Comparison of ENCODE assay signal across 8 cellular contexts in the genomic region with DNA sequence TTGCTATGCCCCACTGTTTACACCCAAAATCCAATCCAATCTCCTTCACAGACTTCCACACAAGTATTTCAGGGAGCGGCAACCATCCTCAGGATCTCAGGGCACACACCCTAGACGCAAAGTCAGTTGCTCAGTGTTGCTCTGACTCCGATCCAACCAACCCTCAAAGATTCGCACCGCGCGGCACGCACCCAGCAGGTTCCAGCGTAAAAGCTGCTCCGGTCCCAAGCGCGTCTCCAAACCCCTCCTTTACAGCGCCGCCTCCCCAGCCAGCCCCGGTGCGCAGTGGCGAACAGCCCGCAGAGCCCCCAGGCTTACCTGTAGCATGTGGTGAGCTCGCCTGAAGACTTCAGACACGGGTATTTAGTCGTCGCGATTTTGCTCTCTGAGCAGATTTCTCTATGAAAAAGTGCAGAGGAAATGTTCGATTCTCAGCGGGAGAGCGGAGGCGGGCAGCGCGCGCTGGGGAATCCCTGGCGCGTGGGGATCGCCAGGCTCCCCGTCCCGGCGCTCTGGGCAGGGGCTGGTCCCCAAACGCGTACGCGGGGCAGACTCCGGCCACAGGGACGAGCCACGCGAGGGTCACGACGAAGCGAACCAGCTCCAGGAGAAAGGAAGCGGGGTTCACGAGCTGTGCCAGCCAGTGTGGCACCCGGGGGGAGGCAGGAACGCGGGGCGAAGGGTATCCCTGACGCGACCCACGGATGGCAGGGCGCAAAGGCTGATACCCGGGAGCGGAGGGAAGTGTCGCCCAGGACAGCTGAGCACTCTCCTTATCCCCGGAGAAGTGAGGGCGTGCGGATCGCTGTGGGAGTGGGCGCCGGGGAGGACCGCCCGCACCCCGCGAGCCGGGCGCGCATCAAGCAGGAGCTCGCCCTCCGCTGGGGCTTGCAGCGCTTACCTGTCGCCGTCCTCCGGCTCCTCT. TPM values are rescaled to one million over a fixed set of nuclear protein-coding genes. Genes with fewer than 3 reads are reported as not detected.
DNase-seq lines count a peak whose midpoint lies in the region; ATAC-seq and TF ChIP-seq lines count a peak whose summit lies in the region.

No MANE protein-coding gene starts in this region.

- H3K79me2 ChIP-seq in Karpas-422 (ENCODE audit: low read length): no peaks in the 10 kb centered on the region

- peaks cover 43% of the 10 kb centered on the region for H3K27me3 ChIP-seq in H7 (ENCODE audit: control insufficient read depth, insufficient read depth, low read length)
- H3K27me3 ChIP-seq in cardiac muscle cell: peaks cover 87% of the 10 kb centered on the region
- H3K27me3 ChIP-seq in sigmoid colon: peaks cover 0 to 17% (median 0%) of the 10 kb centered on the region in 3 donors
- no peaks in the 10 kb centered on the region for H3K27me3 ChIP-seq in Karpas-422 (ENCODE audit: low read length)

- ATAC-seq in T-helper 17 cell: no peak

- H2AFZ ChIP-seq in Karpas-422 (ENCODE audit: low read length): no peak overlapping the region

- H3K27ac ChIP-seq in cardiac muscle cell (no peak overlapping the region), sigmoid colon (peak overlapping the region in 3 of 4 donors; percentile 85 to 89 (median 86)), Karpas-422 (ENCODE audit: low read length) (no peak overlapping the region)

- peak overlapping the region; percentile 8 for H3K4me3 Mint-ChIP-seq in T-helper 17 cell

- H3K4me2 ChIP-seq in Karpas-422 (ENCODE audit: low read depth, low read length, poor library complexity, severe bottlenecking): no peak overlapping the region

- H3K4me3 ChIP-seq in H7 (ENCODE audit: insufficient read depth, low read depth, low read length) (peak overlapping the region; percentile 63), cardiac muscle cell (peak overlapping the region; percentile 44), sigmoid colon (peak overlapping the region; percentile 71 to 95 (median 84)), Karpas-422 (ENCODE audit: low read length) (no peak overlapping the region)

- H3K4me1 ChIP-seq in cardiac muscle cell (ENCODE audit: low read depth): no peaks in the 10 kb centered on the region
- peaks cover 3 to 58% (median 44%) of the 10 kb centered on the region in 4 donors for H3K4me1 ChIP-seq in sigmoid colon
- H3K4me1 ChIP-seq in Karpas-422 (ENCODE audit: low read length): no peaks in the 10 kb centered on the region

- H4K20me1 ChIP-seq in Karpas-422 (ENCODE audit: insufficient read depth, low read depth, low read length): no peaks in the 10 kb centered on the region

- no peaks in the 10 kb centered on the region for H3K9me2 ChIP-seq in Karpas-422 (replicated peaks; ENCODE audit: insufficient read depth, low read length)

- H3K36me3 ChIP-seq in H7 (replicated peaks; ENCODE audit: control insufficient read depth, insufficient read depth, low read length) (no peaks in the 10 kb centered on the region), cardiac muscle cell (no peaks in the 10 kb centered on the region), sigmoid colon (no peaks in the 10 kb centered on the region), Karpas-422 (ENCODE audit: insufficient read depth, low read length) (no peaks in the 10 kb centered on the region)

- TF ChIP-seq POLR2A in sigmoid colon (IDR thresholded peaks at IDR 0.05): no peak

- H3K36me3 Mint-ChIP-seq in T-helper 17 cell (ENCODE audit: low read depth): peaks cover 5% of the 10 kb centered on the region

- no peak for TF ChIP-seq EP300 in sigmoid colon (IDR thresholded peaks at IDR 0.05)

- WGBS in sigmoid colon, 2 donors: 2 to 3% methylated on average over 79 of the region's 79 CpGs

- peak; percentile 26 for DNase-seq in COR-L47 (lab: John Stamatoyannopoulos, UW)
- DNase-seq in H7: peak; percentile 76
- DNase-seq in T-helper 17 cell: no peak
- peak; percentile 42 to 54 for DNase-seq in cardiac muscle cell (ENCODE audit: low read depth in 1 of 2, low spot score in 1 of 2)
- peak; percentile 78 for DNase-seq in sigmoid colon
- no peak for DNase-seq in central memory CD4-positive, alpha-beta T cell
- no peak for DNase-seq in SKM-1 treated with dmso at 0.1 percent for 144 hours (lab: John Stamatoyannopoulos, UW; ENCODE audit: unreplicated experiment)
- no peak for DNase-seq in Karpas-422

- intact Hi-C loops in sigmoid colon (cut with DNase I): loop anchor here (2.0 to 5.0 kb wide), 4 partner anchors 44 to 234 kb away; no protein-coding TSS in a partner anchor

- peaks cover 8% of the 10 kb centered on the region for H3K4me1 Mint-ChIP-seq in T-helper 17 cell

- H3K27ac Mint-ChIP-seq in T-helper 17 cell: no peak overlapping the region

- peaks cover 67% of the 10 kb centered on the region for H3K27me3 Mint-ChIP-seq in T-helper 17 cell

- H3K9me3 ChIP-seq in T-helper 17 cell (ENCODE audit: control insufficient read depth, low read length, poor library complexity, severe bottlenecking) (no peaks in the 10 kb centered on the region), cardiac muscle cell (ENCODE audit: low read depth) (no peaks in the 10 kb centered on the region), sigmoid colon (no peaks in the 10 kb centered on the region), Karpas-422 (ENCODE audit: low read length) (no peaks in the 10 kb centered on the region)

- TF ChIP-seq CTCF in cardiac muscle cell (IDR thresholded peaks at IDR 0.05; ENCODE audit: low read depth, low read length): peak; percentile 2
- no peak for TF ChIP-seq CTCF in sigmoid colon (IDR thresholded peaks at IDR 0.05)

- H3K9ac ChIP-seq in Karpas-422 (ENCODE audit: low read length): no peak overlapping the region

RNA-seq across cellular contexts. Expression of a gene that starts 0.7 kb away (rescaled TPM):
- total RNA-seq in H7 (2014; rRNA removed; shearing (Covaris generic)): 1.3 and 1.5 TPM in 2 replicates
- total RNA-seq in T-helper 17 cell: not detected
- 1.5 and 1.8 TPM in 2 replicates for total RNA-seq in cardiac muscle cell
- 3.7 and 8.6 TPM in 2 replicates for polyA plus RNA-seq in cardiac muscle cell
- total RNA-seq in sigmoid colon: 10 to 100 TPM; 38.9 to 61.1 (median 48.9) TPM
- polyA plus RNA-seq in sigmoid colon: 1 to 10 TPM in 1 of 3 donors, under 1 TPM in 2; 0.23 to 2.4 (median 0.60) TPM
- total RNA-seq in Karpas-422 (2014; rRNA removed; shearing (Covaris generic); ENCODE audit: low replicate concordance): not detected in 2 replicates

Comparison
In these comparisons a context has a peak if more than half of its experiments do, and no peak if none do; other contexts are left out.
1. DNase-seq: peak in COR-L47 (single experiment), H7 (single experiment), cardiac muscle cell (2 of 2) and sigmoid colon (single experiment); none in T-helper 17 cell (0 of 3), central memory CD4-positive, alpha-beta T cell (single experiment), SKM-1 treated with dmso at 0.1 percent for 144 hours (single experiment) and Karpas-422 (single experiment).
2. H3K27ac ChIP-seq: peak in sigmoid colon (3 of 4); none in cardiac muscle cell (single experiment) and Karpas-422 (single experiment).
3. RNA of a gene that starts 0.7 kb away (total RNA-seq): 38.9 to 61.1 TPM in sigmoid colon; 1.5 to 1.8 TPM in cardiac muscle cell, 1.3 to 1.5 TPM in H7, not detected in T-helper 17 cell and not detected in Karpas-422; every median in the first group is over 10 times any median in the second.